14 cellular contexts compared by ENCODE assay signal in genomic region chr4:48602222-48602621, GRCh38.
DNase-seq lines count a peak whose midpoint lies in the region; ATAC-seq and TF ChIP-seq lines count a peak whose summit lies in the region.
"Had no signal": no experiment of that assay in that cellular context is flagged by ENCODE, and none has a peak within 500 bp of the region (broad histone marks: within the 10 kb centered on the region; RNA-seq: fewer than 3 reads in every experiment).

No MANE protein-coding gene starts in this region.

- DNase-seq in DMS53 (lab: John Stamatoyannopoulos, UW) (peak; percentile 26), DMS53 treated with DMSO at 0.1 percent for 48 hours (lab: John Stamatoyannopoulos, UW; ENCODE audit: unreplicated experiment) (no peak), RPMI7951 (ENCODE audit: low read depth) (peak; percentile 68), fibroblast of pulmonary artery (ENCODE audit: low read depth) (peak; percentile 29), stomach (no peak)
- no peak for DNase-seq in naive thymus-derived CD4-positive, alpha-beta T cell
- DNase-seq: activated B cell treated with CpG ODN at 0.5 μM for 24 hours; activated T-cell treated with anti-CD3 and anti-CD28 coated beads, Interleukin-2, amount 50 U/mL, for 72 hours; KBM-7; NCI-H2171 treated with DMSO at 0.1 percent for 48 hours; SHP77 treated with DMSO at 0.1 percent for 48 hours; stimulated activated CD4-positive, alpha-beta T cell treated with anti-CD3 and anti-CD28 coated beads, Interleukin-2, amount 100 ng/mL, for 24 hours had no signal

- no peaks in the 10 kb centered on the region for H3K27me3 Mint-ChIP-seq in naive thymus-derived CD4-positive, alpha-beta T cell
- H3K27me3 Mint-ChIP-seq: activated B cell treated with CpG ODN at 0.5 μM for 24 hours had no signal

- H3K9me3 Mint-ChIP-seq in naive thymus-derived CD4-positive, alpha-beta T cell = no peaks in the 10 kb centered on the region
- H3K9me3 Mint-ChIP-seq: activated B cell treated with CpG ODN at 0.5 μM for 24 hours; activated T-cell treated with anti-CD3 and anti-CD28 coated beads, Interleukin-2, amount 50 U/mL, for 72 hours had no signal

- H3K36me3 Mint-ChIP-seq in naive thymus-derived CD4-positive, alpha-beta T cell = peaks cover 0 to 45% (median 6%) of the 10 kb centered on the region in 5 donors

- 28 to 48% (median 35%) methylated on average over 3 of the region's 3 CpGs for WGBS in stomach, 5 donors

- peaks cover 0 to 5% (median 0%) of the 10 kb centered on the region in 7 donors for H3K4me1 Mint-ChIP-seq in naive thymus-derived CD4-positive, alpha-beta T cell
- H3K4me1 Mint-ChIP-seq: activated B cell treated with CpG ODN at 0.5 μM for 24 hours had no signal

- no peak for TF ChIP-seq EP300 in stomach (IDR thresholded peaks at IDR 0.05)

- no peaks in the 10 kb centered on the region for H3K9me3 ChIP-seq in stomach
- H3K9me3 ChIP-seq in naive thymus-derived CD4-positive, alpha-beta T cell (ENCODE audit: control insufficient read depth in 2 of 3, low read length in 3 of 3) = no peaks in the 10 kb centered on the region

- peak overlapping the region in 3 of 5 donors; percentile 14 to 54 (median 53) for H3K27ac ChIP-seq in stomach
- no peak overlapping the region for H3K27ac ChIP-seq in naive thymus-derived CD4-positive, alpha-beta T cell (ENCODE audit: low read depth, low read length)

- TF ChIP-seq POLR2A in stomach (IDR thresholded peaks at IDR 0.05) = no peak

- peaks cover 10 to 42% (median 19%) of the 10 kb centered on the region in 4 donors for H3K4me1 ChIP-seq in stomach
- H3K4me1 ChIP-seq in naive thymus-derived CD4-positive, alpha-beta T cell (ENCODE audit: control insufficient read depth in 2 of 2, insufficient read depth in 2 of 2, low read length in 2 of 2) = no peaks in the 10 kb centered on the region

- peak overlapping the region in 1 of 9 donors; percentile 51 for H3K27ac Mint-ChIP-seq in naive thymus-derived CD4-positive, alpha-beta T cell
- H3K27ac Mint-ChIP-seq: activated B cell treated with CpG ODN at 0.5 μM for 24 hours; activated T-cell treated with anti-CD3 and anti-CD28 coated beads, Interleukin-2, amount 50 U/mL, for 72 hours had no signal

- H3K27me3 ChIP-seq in stomach = no peaks in the 10 kb centered on the region
- no peaks in the 10 kb centered on the region for H3K27me3 ChIP-seq in naive thymus-derived CD4-positive, alpha-beta T cell (ENCODE audit: control insufficient read depth in 2 of 2, insufficient read depth in 2 of 2, low read length in 2 of 2)

- POLR2A ChIA-PET in naive thymus-derived CD4-positive, alpha-beta T cell (lab: Charles Lee) = interaction anchor here (0.6 kb wide), 1 partner anchor 162 kb away, joined by 6 read pairs; no protein-coding TSS in a partner anchor

- ATAC-seq in GM21526 (IDR thresholded peaks at IDR 0.05; ENCODE audit: low FRiP score, unreplicated experiment) (no peak), HG02885 (IDR thresholded peaks at IDR 0.05; ENCODE audit: poor library complexity, unreplicated experiment) (no peak)
- ATAC-seq in naive thymus-derived CD4-positive, alpha-beta T cell = no peak
- ATAC-seq: activated T-cell treated with anti-CD3 and anti-CD28 coated beads, Interleukin-2, amount 50 U/mL, for 72 hours had no signal

- intact Hi-C loops in stomach (cut with DNase I; ENCODE audit: low total_unique reads) = no loop called here
- intact Hi-C loops in naive thymus-derived CD4-positive, alpha-beta T cell (cut with micrococcal nuclease) = no loop called here

- H3K4me3 Mint-ChIP-seq in naive thymus-derived CD4-positive, alpha-beta T cell = no peak overlapping the region
- H3K4me3 Mint-ChIP-seq: activated B cell treated with CpG ODN at 0.5 μM for 24 hours; activated T-cell treated with anti-CD3 and anti-CD28 coated beads, Interleukin-2, amount 50 U/mL, for 72 hours had no signal

- peaks cover 0 to 34% (median 17%) of the 10 kb centered on the region in 4 donors for H3K36me3 ChIP-seq in stomach
- peaks cover 0 to 20% (median 0%) of the 10 kb centered on the region in 3 experiments for H3K36me3 ChIP-seq in naive thymus-derived CD4-positive, alpha-beta T cell (ENCODE audit: control insufficient read depth in 2 of 3, insufficient read depth in 3 of 3, low read length in 3 of 3)

- H3K4me3 ChIP-seq in fibroblast of pulmonary artery (replicated peaks; ENCODE audit: low read depth, low read length) (no peak overlapping the region), stomach (no peak overlapping the region)
- H3K4me3 ChIP-seq in naive thymus-derived CD4-positive, alpha-beta T cell (ENCODE audit: low read length) = no peak overlapping the region

- no peak for TF ChIP-seq CTCF in fibroblast of pulmonary artery (IDR thresholded peaks at IDR 0.05; ENCODE audit: low read length, missing control alignments)
- no peak for TF ChIP-seq CTCF in stomach (IDR thresholded peaks at IDR 0.05)

- CTCF ChIA-PET in naive thymus-derived CD4-positive, alpha-beta T cell (lab: Charles Lee) = interaction anchor here (0.6 kb wide), 1 partner anchor 48 kb away, joined by 3 read pairs; no protein-coding TSS in a partner anchor

Comparison
In these comparisons a context has a peak if more than half of its experiments do, and no peak if none do; other contexts are left out.
1. DNase-seq: peak in DMS53 (single experiment), RPMI7951 (single experiment) and fibroblast of pulmonary artery (single experiment); none in DMS53 treated with DMSO at 0.1 percent for 48 hours (single experiment), stomach (single experiment) and naive thymus-derived CD4-positive, alpha-beta T cell (0 of 9).